In the genomic region with DNA sequence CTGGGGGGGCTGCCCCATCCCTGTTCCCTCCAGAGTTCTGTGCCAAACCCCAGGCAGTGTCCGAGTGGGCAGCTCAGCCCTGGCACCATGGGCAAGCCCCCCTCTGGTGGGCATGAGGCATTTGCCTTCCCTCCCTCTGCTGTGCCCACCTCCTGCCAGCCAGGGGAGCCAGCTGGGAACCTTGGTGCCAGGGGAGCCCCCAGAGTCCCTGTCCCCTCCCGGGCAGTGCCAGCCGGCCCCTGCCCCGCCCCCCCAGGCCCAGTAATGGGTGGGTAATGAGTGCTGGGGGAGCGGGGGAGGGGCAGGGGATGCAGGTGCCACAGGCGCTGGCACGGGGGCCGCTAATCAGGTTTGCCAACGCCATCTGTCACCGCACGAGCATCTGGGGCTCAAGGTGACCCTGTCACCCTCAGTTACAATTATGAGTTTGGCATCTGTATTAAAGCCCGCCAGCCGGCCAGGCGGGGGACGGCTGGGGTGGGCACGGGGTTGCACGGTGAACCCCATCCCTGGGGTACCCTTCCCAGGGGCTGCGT, we compare ENCODE assay signal across 16 cellular contexts. TPM values are rescaled to one million over a fixed set of nuclear protein-coding genes. Genes with fewer than 3 reads are reported as not detected.
DNase-seq lines count a peak whose midpoint lies in the region; ATAC-seq and TF ChIP-seq lines count a peak whose summit lies in the region.
"Had no signal": no experiment of that assay in that cellular context is flagged by ENCODE, and none has a peak within 500 bp of the region (broad histone marks: within the 10 kb centered on the region; RNA-seq: fewer than 3 reads in every experiment).

No MANE protein-coding gene starts in this region.

- H2AFZ ChIP-seq in OCI-LY3 (ENCODE audit: low read depth, low read length) = 0 out of 2 replicates have a peak overlapping the region, but pooled peaks have one; percentile 43
- H2AFZ ChIP-seq: GM23338, PC-9 had no signal

- TF ChIP-seq CTCF in BE2C (IDR thresholded peaks at IDR 0.05; ENCODE audit: low read depth, low read length) (no peak), OCI-LY3 (IDR thresholded peaks at IDR 0.05; ENCODE audit: low read depth, low read length) (no peak)

- H3K4me1 ChIP-seq in BE2C (no peaks in the 10 kb centered on the region), OCI-LY3 (ENCODE audit: low read length) (peaks cover 15% of the 10 kb centered on the region)

- H3K9ac ChIP-seq in OCI-LY3 (ENCODE audit: low read length) = no peak overlapping the region

- H3K4me3 ChIP-seq in BE2C (ENCODE audit: low read depth, low read length) (no peak overlapping the region), OCI-LY3 (ENCODE audit: low read length) (no peak overlapping the region)
- H3K4me3 ChIP-seq: GM23338, MG63, PC-9, SK-N-MC had no signal

- DNase-seq in DMS 273 (lab: John Stamatoyannopoulos, UW; ENCODE audit: unreplicated experiment) (peak; percentile 80), DMS 273 treated with DMSO at 0.1 percent for 48 hours (lab: John Stamatoyannopoulos, UW) (no peak), BE2C (peak; percentile 57), NCI-H1694 treated with DMSO at 0.1 percent for 48 hours (lab: John Stamatoyannopoulos, UW) (peak; percentile 81), glomerular visceral epithelial cell (ENCODE audit: extremely low spot score) (no peak)
- DNase-seq in stimulated activated naive CD4-positive, alpha-beta T cell (lab: John Stamatoyannopoulos, UW) = no peak
- DNase-seq: MG63, NCI-H2081, NCI-H226, NCI-H526 treated with DMSO at 0.1 percent for 48 hours, PC-9 had no signal

- H3K9me3 ChIP-seq in BE2C (no peaks in the 10 kb centered on the region), OCI-LY3 (ENCODE audit: insufficient read depth, low read length) (no peaks in the 10 kb centered on the region)
- H3K9me3 ChIP-seq: MG63 had no signal

- H3K27me3 ChIP-seq in BE2C (no peaks in the 10 kb centered on the region), OCI-LY3 (ENCODE audit: low read depth, low read length) (peaks cover 6% of the 10 kb centered on the region; the same call in 1 of the 2 replicates)
- H3K27me3 ChIP-seq: MG63 had no signal

- no peaks in the 10 kb centered on the region for H3K36me3 ChIP-seq in BE2C
- H3K36me3 ChIP-seq in OCI-LY3 (replicated peaks; ENCODE audit: low read depth, low read length) = no peaks in the 10 kb centered on the region
- H3K36me3 ChIP-seq: MG63 had no signal

- ATAC-seq in HG02885 (IDR thresholded peaks at IDR 0.05; ENCODE audit: poor library complexity, unreplicated experiment) = no peak
- ATAC-seq: GM23338 had no signal

- H3K79me2 ChIP-seq in OCI-LY3 (ENCODE audit: low read length) = no peaks in the 10 kb centered on the region

- H4K20me1 ChIP-seq in OCI-LY3 (ENCODE audit: insufficient read depth, low read length) = no peaks in the 10 kb centered on the region

- no peak overlapping the region for H3K4me2 ChIP-seq in OCI-LY3 (ENCODE audit: low read length)
- H3K4me2 ChIP-seq: GM23338, PC-9 had no signal

- H3K27ac ChIP-seq in OCI-LY3 (ENCODE audit: low read length) = no peak overlapping the region
- H3K27ac ChIP-seq: 22Rv1, PC-9, SK-N-MC had no signal

RNA-seq across cellular contexts. Expression of a gene that starts 5.9 kb away (rescaled TPM):
- polyA plus RNA-seq in BE2C (2012; ENCODE audit: insufficient read depth, insufficient read length, low read depth) = 0.25 TPM

RNA-seq across cellular contexts. Expression of a gene that starts 18.3 kb away (rescaled TPM):
- 314 TPM for polyA plus RNA-seq in BE2C (2012; ENCODE audit: insufficient read depth, insufficient read length, low read depth)

RNA-seq across cellular contexts. Expression of a gene that starts 20.0 kb away (rescaled TPM):
- 34.1 TPM for polyA plus RNA-seq in BE2C (2012; ENCODE audit: insufficient read depth, insufficient read length, low read depth)

RNA-seq across cellular contexts. Expression of a gene that starts 29.6 kb away (rescaled TPM):
- 407 TPM for polyA plus RNA-seq in BE2C (2012; ENCODE audit: insufficient read depth, insufficient read length, low read depth)

RNA-seq across cellular contexts. Expression of a gene that starts 36.9 kb away (rescaled TPM):
- polyA plus RNA-seq in BE2C (2012; ENCODE audit: insufficient read depth, insufficient read length, low read depth) = 1,011 TPM

Comparison
In these comparisons a context has a peak if more than half of its experiments do, and no peak if none do; other contexts are left out.
1. DNase-seq: peak in DMS 273 (single experiment), BE2C (single experiment) and NCI-H1694 treated with DMSO at 0.1 percent for 48 hours (single experiment); none in DMS 273 treated with DMSO at 0.1 percent for 48 hours (single experiment), glomerular visceral epithelial cell (single experiment) and stimulated activated naive CD4-positive, alpha-beta T cell (0 of 6).